In the genomic region with DNA sequence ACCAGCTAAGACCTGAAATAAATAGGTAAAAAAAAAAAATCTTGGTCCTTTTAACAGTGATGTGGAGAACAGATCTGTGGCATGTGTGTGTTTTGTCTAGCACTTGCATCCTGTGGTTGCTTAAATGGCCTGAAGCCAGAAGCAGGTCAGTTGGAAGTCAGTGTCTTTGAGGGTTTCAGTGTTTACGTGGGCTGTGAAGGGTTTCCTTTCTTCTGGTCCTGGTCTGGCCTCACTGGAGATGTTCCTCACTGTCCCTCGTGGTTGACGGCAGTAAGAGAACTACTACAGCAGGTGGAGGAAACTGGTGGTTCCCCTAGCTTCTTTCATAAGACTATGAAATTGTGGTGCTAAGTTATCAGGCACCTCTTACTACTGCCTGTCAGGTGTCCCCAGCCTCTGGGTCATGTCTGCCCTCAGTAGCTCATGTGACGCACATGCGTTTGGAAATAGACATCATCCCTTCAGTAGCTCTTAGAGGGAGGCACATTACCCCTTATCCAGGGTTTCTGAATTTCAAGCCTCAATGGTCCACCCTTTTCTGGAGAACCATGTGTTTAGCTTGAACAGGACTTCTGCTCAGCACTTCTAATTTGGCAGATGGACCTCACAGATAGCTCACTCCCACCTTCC, we compare ENCODE assay signal across 10 cellular contexts. TPM values are rescaled to one million over a fixed set of nuclear protein-coding genes. Genes with fewer than 3 reads are reported as not detected.
DNase-seq lines count a peak whose midpoint lies in the region; ATAC-seq and TF ChIP-seq lines count a peak whose summit lies in the region.
"Had no signal": no experiment of that assay in that cellular context is flagged by ENCODE, and none has a peak within 500 bp of the region (broad histone marks: within the 10 kb centered on the region; RNA-seq: fewer than 3 reads in every experiment).

No MANE protein-coding gene starts in this region.

- DNase-seq in stimulated activated naive B cell treated with anti-CD40 and anti-IgM and Interleukin-4, amounts not matched to agents 10 μg/mL and 1 μg/mL and 100 μg/mL, for 72 hours: peak; percentile 40
- DNase-seq in medulla oblongata (ENCODE audit: extremely low spot score) (no peak), HT-29 (ENCODE audit: low spot score) (no peak), omental fat pad (ENCODE audit: low spot score) (no peak)
- DNase-seq: SHP77, small intestine had no signal

- peaks cover 29 to 50% of the 10 kb centered on the region in 2 donors for H3K4me1 Mint-ChIP-seq in stimulated activated naive B cell treated with anti-CD40 and anti-IgM and Interleukin-4, amounts not matched to agents 10 μg/mL and 1 μg/mL and 100 μg/mL, for 72 hours

- peak overlapping the region; percentile 25 for H3K27ac Mint-ChIP-seq in stimulated activated naive B cell treated with anti-CD40 and anti-IgM and Interleukin-4, amounts not matched to agents 10 μg/mL and 1 μg/mL and 100 μg/mL, for 72 hours

- H3K36me3 Mint-ChIP-seq in stimulated activated naive B cell treated with anti-CD40 and anti-IgM and Interleukin-4, amounts not matched to agents 10 μg/mL and 1 μg/mL and 100 μg/mL, for 72 hours: peaks cover 8 to 9% of the 10 kb centered on the region in 2 donors

- ATAC-seq in GM19025 (IDR thresholded peaks at IDR 0.05; ENCODE audit: low read depth, unreplicated experiment): peak; percentile 98
- ATAC-seq in HG02642 (IDR thresholded peaks at IDR 0.05; ENCODE audit: poor library complexity, unreplicated experiment): peak; percentile 98
- ATAC-seq in HG03571 (IDR thresholded peaks at IDR 0.05; ENCODE audit: unreplicated experiment): peak; percentile 98
- ATAC-seq in stimulated activated naive B cell treated with anti-CD40 and anti-IgM and Interleukin-4, amounts not matched to agents 10 μg/mL and 1 μg/mL and 100 μg/mL, for 72 hours (replicated peaks): peak; percentile 88 to 91
- no peak for ATAC-seq in omental fat pad (ENCODE audit: low FRiP score)

- H3K9me3 Mint-ChIP-seq in stimulated activated naive B cell treated with anti-CD40 and anti-IgM and Interleukin-4, amounts not matched to agents 10 μg/mL and 1 μg/mL and 100 μg/mL, for 72 hours: peaks cover 0 to 3% of the 10 kb centered on the region in 2 donors

- TF ChIP-seq CTCF in omental fat pad (IDR thresholded peaks at IDR 0.05): no peak

- no peaks in the 10 kb centered on the region for H3K27me3 Mint-ChIP-seq in stimulated activated naive B cell treated with anti-CD40 and anti-IgM and Interleukin-4, amounts not matched to agents 10 μg/mL and 1 μg/mL and 100 μg/mL, for 72 hours

- no peak overlapping the region for H3K4me3 Mint-ChIP-seq in stimulated activated naive B cell treated with anti-CD40 and anti-IgM and Interleukin-4, amounts not matched to agents 10 μg/mL and 1 μg/mL and 100 μg/mL, for 72 hours

RNA-seq across cellular contexts. Expression of gene SCP2D1, which starts 59.4 kb away (rescaled TPM):
- total RNA-seq in HT-29 (2014; rRNA removed; shearing (Covaris generic)): 0.18 TPM in 1 of 2 replicates, not detected in the other
- not detected for total RNA-seq in omental fat pad
- total RNA-seq: temporal lobe had no signal
